In genomic region chr12:237026-237815, GRCh38 we compare ENCODE assay signal across 1 cellular context.
TF ChIP-seq lines count a peak whose summit lies in the region.

No MANE protein-coding gene starts in this region.

TF ChIP-seq in HepG2, 621 proteins besides CTCF, POLR2A, EP300 and RAD21 (continued from another document and continues in another):
- TF ChIP-seq, protein P1, sequence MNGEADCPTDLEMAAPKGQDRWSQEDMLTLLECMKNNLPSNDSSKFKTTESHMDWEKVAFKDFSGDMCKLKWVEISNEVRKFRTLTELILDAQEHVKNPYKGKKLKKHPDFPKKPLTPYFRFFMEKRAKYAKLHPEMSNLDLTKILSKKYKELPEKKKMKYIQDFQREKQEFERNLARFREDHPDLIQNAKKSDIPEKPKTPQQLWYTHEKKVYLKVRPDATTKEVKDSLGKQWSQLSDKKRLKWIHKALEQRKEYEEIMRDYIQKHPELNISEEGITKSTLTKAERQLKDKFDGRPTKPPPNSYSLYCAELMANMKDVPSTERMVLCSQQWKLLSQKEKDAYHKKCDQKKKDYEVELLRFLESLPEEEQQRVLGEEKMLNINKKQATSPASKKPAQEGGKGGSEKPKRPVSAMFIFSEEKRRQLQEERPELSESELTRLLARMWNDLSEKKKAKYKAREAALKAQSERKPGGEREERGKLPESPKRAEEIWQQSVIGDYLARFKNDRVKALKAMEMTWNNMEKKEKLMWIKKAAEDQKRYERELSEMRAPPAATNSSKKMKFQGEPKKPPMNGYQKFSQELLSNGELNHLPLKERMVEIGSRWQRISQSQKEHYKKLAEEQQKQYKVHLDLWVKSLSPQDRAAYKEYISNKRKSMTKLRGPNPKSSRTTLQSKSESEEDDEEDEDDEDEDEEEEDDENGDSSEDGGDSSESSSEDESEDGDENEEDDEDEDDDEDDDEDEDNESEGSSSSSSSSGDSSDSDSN (CRISPR knock-in tag; IDR thresholded peaks at IDR 0.05) = no peak; the same call in 1 of the 2 replicates
- no peak for TF ChIP-seq FOXJ3 (CRISPR knock-in tag; IDR thresholded peaks at IDR 0.05; ENCODE audit: borderline replicate concordance)
- peak; percentile 65 for TF ChIP-seq ZNF687 (CRISPR knock-in tag; IDR thresholded peaks at IDR 0.05)
- TF ChIP-seq HMGA1 (CRISPR knock-in tag; conservative IDR thresholded peaks at IDR 0.05) = no peak
- TF ChIP-seq ZNF557 (CRISPR knock-in tag; IDR thresholded peaks at IDR 0.05) = no peak
- TF ChIP-seq ZHX2 (IDR thresholded peaks at IDR 0.05; ENCODE audit: low read depth) = no peak
- TF ChIP-seq ZHX2 (CRISPR knock-in tag; IDR thresholded peaks at IDR 0.05; ENCODE audit: borderline replicate concordance) = no peak
- peak; percentile 41 for TF ChIP-seq POLR2G (IDR thresholded peaks at IDR 0.05; ENCODE audit: low read depth, low read length)
- no peak for TF ChIP-seq MEIS1 (CRISPR knock-in tag; IDR thresholded peaks at IDR 0.05; ENCODE audit: borderline replicate concordance)
- no peak for TF ChIP-seq SMAD1 (CRISPR knock-in tag; IDR thresholded peaks at IDR 0.05; ENCODE audit: borderline replicate concordance, low read depth)
- no peak for TF ChIP-seq ZFP1 (CRISPR knock-in tag; IDR thresholded peaks at IDR 0.05)
- TF ChIP-seq TBP (CRISPR knock-in tag; IDR thresholded peaks at IDR 0.05) = no peak
- no peak for TF ChIP-seq ZNF513 (CRISPR knock-in tag; conservative IDR thresholded peaks at IDR 0.05)
- TF ChIP-seq ZNF629 (CRISPR knock-in tag; conservative IDR thresholded peaks at IDR 0.05) = 0 out of 2 replicates have a peak, but pooled peaks have one; percentile 16
- no peak for TF ChIP-seq FOXM1 (CRISPR knock-in tag; IDR thresholded peaks at IDR 0.05)
- TF ChIP-seq, protein P2, sequence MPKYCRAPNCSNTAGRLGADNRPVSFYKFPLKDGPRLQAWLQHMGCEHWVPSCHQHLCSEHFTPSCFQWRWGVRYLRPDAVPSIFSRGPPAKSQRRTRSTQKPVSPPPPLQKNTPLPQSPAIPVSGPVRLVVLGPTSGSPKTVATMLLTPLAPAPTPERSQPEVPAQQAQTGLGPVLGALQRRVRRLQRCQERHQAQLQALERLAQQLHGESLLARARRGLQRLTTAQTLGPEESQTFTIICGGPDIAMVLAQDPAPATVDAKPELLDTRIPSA (CRISPR knock-in tag; IDR thresholded peaks at IDR 0.05; ENCODE audit: borderline replicate concordance) = no peak
- no peak for TF ChIP-seq ZNF354B (CRISPR knock-in tag; IDR thresholded peaks at IDR 0.05)
- no peak for TF ChIP-seq KLF16 (CRISPR knock-in tag; IDR thresholded peaks at IDR 0.05)
- no peak for TF ChIP-seq NFIB (CRISPR knock-in tag; IDR thresholded peaks at IDR 0.05; ENCODE audit: borderline replicate concordance)
- TF ChIP-seq BHLHE40 (IDR thresholded peaks at IDR 0.05; ENCODE audit: low read length) = no peak
- no peak for TF ChIP-seq SRSF4 (IDR thresholded peaks at IDR 0.05; ENCODE audit: low read depth, low read length, poor library complexity, severe bottlenecking)
- no peak for TF ChIP-seq STAT5B (CRISPR knock-in tag; IDR thresholded peaks at IDR 0.05)
- TF ChIP-seq ZNF747 (CRISPR knock-in tag; IDR thresholded peaks at IDR 0.05; ENCODE audit: borderline replicate concordance) = no peak
- TF ChIP-seq CC2D1A (CRISPR knock-in tag; IDR thresholded peaks at IDR 0.05) = no peak
- TF ChIP-seq, protein P3, sequence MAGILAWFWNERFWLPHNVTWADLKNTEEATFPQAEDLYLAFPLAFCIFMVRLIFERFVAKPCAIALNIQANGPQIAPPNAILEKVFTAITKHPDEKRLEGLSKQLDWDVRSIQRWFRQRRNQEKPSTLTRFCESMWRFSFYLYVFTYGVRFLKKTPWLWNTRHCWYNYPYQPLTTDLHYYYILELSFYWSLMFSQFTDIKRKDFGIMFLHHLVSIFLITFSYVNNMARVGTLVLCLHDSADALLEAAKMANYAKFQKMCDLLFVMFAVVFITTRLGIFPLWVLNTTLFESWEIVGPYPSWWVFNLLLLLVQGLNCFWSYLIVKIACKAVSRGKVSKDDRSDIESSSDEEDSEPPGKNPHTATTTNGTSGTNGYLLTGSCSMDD (CRISPR knock-in tag; IDR thresholded peaks at IDR 0.05) = no peak
- TF ChIP-seq ELK4 (CRISPR knock-in tag; IDR thresholded peaks at IDR 0.05; ENCODE audit: borderline replicate concordance) = no peak
- TF ChIP-seq GATA4 (IDR thresholded peaks at IDR 0.05; ENCODE audit: borderline replicate concordance, low read depth) = no peak
- TF ChIP-seq KDM4B (CRISPR knock-in tag; IDR thresholded peaks at IDR 0.05) = no peak
- TF ChIP-seq, protein P4, sequence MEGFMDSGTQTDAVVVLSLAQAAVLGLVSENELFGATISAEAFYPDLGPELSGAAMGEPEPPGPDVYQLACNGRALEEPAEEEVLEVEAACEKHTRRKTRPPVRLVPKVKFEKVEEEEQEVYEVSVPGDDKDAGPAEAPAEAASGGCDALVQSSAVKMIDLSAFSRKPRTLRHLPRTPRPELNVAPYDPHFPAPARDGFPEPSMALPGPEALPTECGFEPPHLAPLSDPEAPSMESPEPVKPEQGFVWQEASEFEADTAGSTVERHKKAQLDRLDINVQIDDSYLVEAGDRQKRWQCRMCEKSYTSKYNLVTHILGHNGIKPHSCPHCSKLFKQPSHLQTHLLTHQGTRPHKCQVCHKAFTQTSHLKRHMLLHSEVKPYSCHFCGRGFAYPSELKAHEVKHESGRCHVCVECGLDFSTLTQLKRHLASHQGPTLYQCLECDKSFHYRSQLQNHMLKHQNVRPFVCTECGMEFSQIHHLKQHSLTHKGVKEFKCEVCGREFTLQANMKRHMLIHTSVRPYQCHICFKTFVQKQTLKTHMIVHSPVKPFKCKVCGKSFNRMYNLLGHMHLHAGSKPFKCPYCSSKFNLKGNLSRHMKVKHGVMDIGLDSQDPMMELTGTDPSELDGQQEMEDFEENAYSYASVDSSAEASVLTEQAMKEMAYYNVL (CRISPR knock-in tag; IDR thresholded peaks at IDR 0.05; ENCODE audit: borderline replicate concordance) = no peak
- TF ChIP-seq NCOA2 (CRISPR knock-in tag; IDR thresholded peaks at IDR 0.05) = 0 out of 2 replicates have a peak, but pooled peaks have one; percentile 15
- TF ChIP-seq BRCA1 (CRISPR knock-in tag; IDR thresholded peaks at IDR 0.05) = no peak
- TF ChIP-seq, protein P5, sequence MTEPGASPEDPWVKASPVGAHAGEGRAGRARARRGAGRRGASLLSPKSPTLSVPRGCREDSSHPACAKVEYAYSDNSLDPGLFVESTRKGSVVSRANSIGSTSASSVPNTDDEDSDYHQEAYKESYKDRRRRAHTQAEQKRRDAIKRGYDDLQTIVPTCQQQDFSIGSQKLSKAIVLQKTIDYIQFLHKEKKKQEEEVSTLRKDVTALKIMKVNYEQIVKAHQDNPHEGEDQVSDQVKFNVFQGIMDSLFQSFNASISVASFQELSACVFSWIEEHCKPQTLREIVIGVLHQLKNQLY (CRISPR knock-in tag; IDR thresholded peaks at IDR 0.05) = no peak
- TF ChIP-seq ZBTB42 (CRISPR knock-in tag; IDR thresholded peaks at IDR 0.05) = no peak
- peak; percentile 27; the same call in 1 of the 2 replicates for TF ChIP-seq NFKB2 (CRISPR knock-in tag; IDR thresholded peaks at IDR 0.05; ENCODE audit: borderline replicate concordance)
- TF ChIP-seq ZNF101 (CRISPR knock-in tag; IDR thresholded peaks at IDR 0.05; ENCODE audit: borderline replicate concordance, low read depth) = no peak
- no peak for TF ChIP-seq NFATC3 (CRISPR knock-in tag; IDR thresholded peaks at IDR 0.05)
- TF ChIP-seq NR0B2 (CRISPR knock-in tag; IDR thresholded peaks at IDR 0.05) = no peak
- no peak for TF ChIP-seq THYN1 (CRISPR knock-in tag; IDR thresholded peaks at IDR 0.05; ENCODE audit: borderline replicate concordance, low read depth)
- no peak for TF ChIP-seq ZSCAN30 (CRISPR knock-in tag; IDR thresholded peaks at IDR 0.05)
- TF ChIP-seq FOSL2 (CRISPR knock-in tag; IDR thresholded peaks at IDR 0.05) = no peak
- no peak for TF ChIP-seq MZF1 (CRISPR knock-in tag; IDR thresholded peaks at IDR 0.05; ENCODE audit: borderline replicate concordance)
- no peak for TF ChIP-seq HOXD1 (CRISPR knock-in tag; IDR thresholded peaks at IDR 0.05)
